In genomic region chr19:30128211-30128610, GRCh38 we compare ENCODE assay signal across 37 cellular contexts.
"Had no signal": no experiment of that assay in that cellular context is flagged by ENCODE, and none has a peak within 500 bp of the region (broad histone marks: within the 10 kb centered on the region; RNA-seq: fewer than 3 reads in every experiment).

No MANE protein-coding gene starts in this region.

- H3K4me1 Mint-ChIP-seq: activated B cell treated with CpG ODN at 0.5 μM for 24 hours; activated CD4-positive, alpha-beta T cell treated with anti-CD3 and anti-CD28 coated beads, Interleukin-2, amount 10 ng/mL, durations not matched to agents 24 days and 14 days; activated naive CD8-positive, alpha-beta T cell treated with anti-CD3 and anti-CD28 coated beads for 36 hours; activated T-helper 17 cell treated with anti-CD3 and anti-CD28 coated beads, Interleukin-2, amount 50 U/mL, for 72 hours; central memory CD8-positive, alpha-beta T cell had no signal

- H3K4me1 ChIP-seq: adrenal gland had no signal

- H3K9me3 Mint-ChIP-seq: activated CD4-positive, alpha-beta memory T cell treated with anti-CD3 and anti-CD28 coated beads for 36 hours; activated CD4-positive, alpha-beta T cell treated with anti-CD3 and anti-CD28 coated beads, Interleukin-2, amount 10 ng/mL, durations not matched to agents 24 days and 14 days; activated CD8-positive, alpha-beta T cell treated with anti-CD3 and anti-CD28 coated beads for 36 hours; activated naive CD4-positive, alpha-beta T cell treated with anti-CD3 and anti-CD28 coated beads for 36 hours; activated naive CD4-positive, alpha-beta T cell treated with anti-CD3 and anti-CD28 coated beads, Interleukin-2, amount 50 U/mL, for 72 hours; activated naive CD8-positive, alpha-beta T cell treated with anti-CD3 and anti-CD28 coated beads for 36 hours; activated T-cell treated with anti-CD3 and anti-CD28 coated beads, Interleukin-2, amount 50 U/mL, for 72 hours; activated T-helper 1 cell treated with anti-CD3 and anti-CD28 coated beads, Interleukin-12 subunit alpha, Interleukin-12 subunit beta, Interleukin-2, Interleukin-4 antibody, amounts not matched to agents 30 ng/mL and 10 ng/mL and 1 ng/mL, durations not matched to agents 14 hours and 24 hours and 36 hours; central memory CD8-positive, alpha-beta T cell; T-helper 1 cell treated with Interleukin-12 subunit alpha and Interleukin-12 subunit beta and Interleukin-4 antibody, amounts not matched to agents 30 μg/mL and 1 μg/mL, for 36 hours; T-helper 2 cell treated with Interferon-gamma antibody and Interleukin-4, amounts not matched to agents 5 μg/mL and 100 μg/mL, for 36 hours had no signal

- H3K36me3 ChIP-seq: adrenal gland, cardiac muscle cell had no signal

- ATAC-seq: activated CD8-positive, alpha-beta T cell treated with anti-CD3 and anti-CD28 coated beads for 36 hours; activated naive CD4-positive, alpha-beta T cell treated with anti-CD3 and anti-CD28 coated beads, Interleukin-2, amount 50 U/mL, for 72 hours; activated T-cell treated with anti-CD3 and anti-CD28 coated beads, Interleukin-2, amount 50 U/mL, for 4 hours; activated T-cell treated with anti-CD3 and anti-CD28 coated beads, Interleukin-2, amount 50 U/mL, for 72 hours; activated T-helper 17 cell treated with anti-CD3 and anti-CD28 coated beads, Interleukin-2, amount 50 U/mL, for 72 hours had no signal

- H3K9me3 ChIP-seq: adrenal gland had no signal

- DNase-seq: activated B cell treated with CpG ODN at 0.5 μM for 24 hours; activated CD4-positive, alpha-beta memory T cell treated with anti-CD3 and anti-CD28 coated beads for 36 hours; activated CD4-positive, alpha-beta T cell treated with anti-CD3 and anti-CD28 coated beads for 4 hours; activated CD4-positive, alpha-beta T cell treated with anti-CD3 and anti-CD28 coated beads, Interleukin-2, amount 10 ng/mL, durations not matched to agents 24 days and 14 days; activated CD4-positive, alpha-beta T cell treated with anti-CD3 and anti-CD28 coated beads, Interleukin-2, amount 50 U/mL, for 1 hour; activated CD4-positive, alpha-beta T cell treated with anti-CD3 and anti-CD28 coated beads, Interleukin-2, amount 50 U/mL, for 4 hours; activated CD4-positive, CD25-positive, alpha-beta regulatory T cell treated with anti-CD3 and anti-CD28 coated beads, Interleukin-2, amount 50 U/mL, for 72 hours; activated CD8-positive, alpha-beta memory T cell treated with anti-CD3 and anti-CD28 coated beads, Interleukin-2, amount 50 U/mL, for 4 hours; activated CD8-positive, alpha-beta T cell treated with anti-CD3 and anti-CD28 coated beads for 36 hours; activated effector memory CD4-positive, alpha-beta T cell treated with anti-CD3 and anti-CD28 coated beads, Interleukin-2, amount 50 U/mL, for 16 hours; activated gamma-delta T cell treated with Interleukin-2 at 50 U/mL for 16 hours; activated naive CD4-positive, alpha-beta T cell; activated naive CD4-positive, alpha-beta T cell treated with anti-CD3 and anti-CD28 coated beads for 36 hours; activated naive CD4-positive, alpha-beta T cell treated with anti-CD3 and anti-CD28 coated beads, Interleukin-2, amount 50 U/mL, for 16 hours; activated naive CD8-positive, alpha-beta T cell treated with anti-CD3 and anti-CD28 coated beads for 36 hours; activated T-cell treated with anti-CD3 and anti-CD28 coated beads for 4 hours; activated T-cell treated with anti-CD3 and anti-CD28 coated beads, Interleukin-2, amount 50 U/mL, for 1 hour; activated T-cell treated with anti-CD3 and anti-CD28 coated beads, Interleukin-2, amount 50 U/mL, for 4 hours; activated T-cell treated with anti-CD3 and anti-CD28 coated beads, Interleukin-2, amount 50 U/mL, for 72 hours; adrenal gland; amniotic stem cell; caudate nucleus; cerebellar nuclear complex; T-helper 1 cell; T-helper 2 cell; T-helper 9 cell had no signal

- H3K27ac ChIP-seq: adrenal gland, cardiac muscle cell, VCaP had no signal

- H3K27me3 Mint-ChIP-seq: activated B cell treated with CpG ODN at 0.5 μM for 24 hours; activated CD4-positive, alpha-beta memory T cell treated with anti-CD3 and anti-CD28 coated beads for 36 hours; activated CD4-positive, alpha-beta T cell treated with anti-CD3 and anti-CD28 coated beads, Interleukin-2, amount 10 ng/mL, durations not matched to agents 24 days and 14 days; activated CD8-positive, alpha-beta T cell treated with anti-CD3 and anti-CD28 coated beads for 36 hours; activated naive CD8-positive, alpha-beta T cell treated with anti-CD3 and anti-CD28 coated beads for 36 hours; brain; central memory CD8-positive, alpha-beta T cell had no signal

- H3K27ac Mint-ChIP-seq: activated B cell treated with CpG ODN at 0.5 μM for 24 hours; activated CD4-positive, alpha-beta memory T cell treated with anti-CD3 and anti-CD28 coated beads for 36 hours; activated CD4-positive, alpha-beta T cell treated with anti-CD3 and anti-CD28 coated beads, Interleukin-2, amount 10 ng/mL, durations not matched to agents 24 days and 14 days; activated CD8-positive, alpha-beta T cell treated with anti-CD3 and anti-CD28 coated beads for 36 hours; activated naive CD4-positive, alpha-beta T cell treated with anti-CD3 and anti-CD28 coated beads for 36 hours; activated naive CD4-positive, alpha-beta T cell treated with anti-CD3 and anti-CD28 coated beads, Interleukin-2, amount 50 U/mL, for 72 hours; activated naive CD8-positive, alpha-beta T cell treated with anti-CD3 and anti-CD28 coated beads for 36 hours; activated T-cell treated with anti-CD3 and anti-CD28 coated beads, Interleukin-2, amount 50 U/mL, for 72 hours; activated T-helper 1 cell treated with anti-CD3 and anti-CD28 coated beads, Interleukin-12 subunit alpha, Interleukin-12 subunit beta, Interleukin-2, Interleukin-4 antibody, amounts not matched to agents 30 ng/mL and 10 ng/mL and 1 ng/mL, durations not matched to agents 14 hours and 24 hours and 36 hours; activated T-helper 17 cell treated with anti-CD3 and anti-CD28 coated beads, Interleukin-2, amount 50 U/mL, for 72 hours; brain; T-helper 1 cell treated with Interleukin-12 subunit alpha and Interleukin-12 subunit beta and Interleukin-4 antibody, amounts not matched to agents 30 μg/mL and 1 μg/mL, for 36 hours; T-helper 2 cell treated with Interferon-gamma antibody and Interleukin-4, amounts not matched to agents 5 μg/mL and 100 μg/mL, for 36 hours had no signal

- FAIRE-seq: bronchial epithelial cell, TTC549 had no signal

- H3K36me3 Mint-ChIP-seq: activated CD4-positive, alpha-beta memory T cell treated with anti-CD3 and anti-CD28 coated beads for 36 hours; activated naive CD4-positive, alpha-beta T cell treated with anti-CD3 and anti-CD28 coated beads, Interleukin-2, amount 50 U/mL, for 72 hours; activated naive CD8-positive, alpha-beta T cell treated with anti-CD3 and anti-CD28 coated beads for 36 hours; brain had no signal

- H3K4me3 Mint-ChIP-seq: activated B cell treated with CpG ODN at 0.5 μM for 24 hours; activated CD4-positive, alpha-beta memory T cell treated with anti-CD3 and anti-CD28 coated beads for 36 hours; activated CD4-positive, alpha-beta T cell treated with anti-CD3 and anti-CD28 coated beads, Interleukin-2, amount 10 ng/mL, durations not matched to agents 24 days and 14 days; activated CD8-positive, alpha-beta T cell treated with anti-CD3 and anti-CD28 coated beads for 36 hours; activated naive CD4-positive, alpha-beta T cell treated with anti-CD3 and anti-CD28 coated beads for 36 hours; activated naive CD8-positive, alpha-beta T cell treated with anti-CD3 and anti-CD28 coated beads for 36 hours; activated T-cell treated with anti-CD3 and anti-CD28 coated beads, Interleukin-2, amount 50 U/mL, for 4 hours; activated T-cell treated with anti-CD3 and anti-CD28 coated beads, Interleukin-2, amount 50 U/mL, for 72 hours; activated T-helper 1 cell treated with anti-CD3 and anti-CD28 coated beads, Interleukin-12 subunit alpha, Interleukin-12 subunit beta, Interleukin-2, Interleukin-4 antibody, amounts not matched to agents 30 ng/mL and 10 ng/mL and 1 ng/mL, durations not matched to agents 14 hours and 24 hours and 36 hours; activated T-helper 17 cell treated with anti-CD3 and anti-CD28 coated beads, Interleukin-2, amount 50 U/mL, for 72 hours; brain; central memory CD8-positive, alpha-beta T cell; T-helper 1 cell treated with Interleukin-12 subunit alpha and Interleukin-12 subunit beta and Interleukin-4 antibody, amounts not matched to agents 30 μg/mL and 1 μg/mL, for 36 hours; T-helper 2 cell treated with Interferon-gamma antibody and Interleukin-4, amounts not matched to agents 5 μg/mL and 100 μg/mL, for 36 hours had no signal

- H3K27me3 ChIP-seq: adrenal gland, cardiac muscle cell had no signal

- H3K4me3 ChIP-seq: adrenal gland, cardiac muscle cell had no signal
